ENCODE assay signal across 37 cellular contexts in genomic region chr2:593354-594026, GRCh38.
"Had no signal": no experiment of that assay in that cellular context is flagged by ENCODE, and none has a peak within 500 bp of the region (broad histone marks: within the 10 kb centered on the region; RNA-seq: fewer than 3 reads in every experiment).

No MANE protein-coding gene starts in this region.

- H3K4me3 Mint-ChIP-seq: activated B cell treated with CpG ODN at 0.5 μM for 24 hours; activated CD4-positive, alpha-beta memory T cell treated with anti-CD3 and anti-CD28 coated beads for 36 hours; activated CD4-positive, alpha-beta T cell treated with anti-CD3 and anti-CD28 coated beads for 36 hours; activated CD4-positive, alpha-beta T cell treated with anti-CD3 and anti-CD28 coated beads, Interleukin-2, amount 10 ng/mL, durations not matched to agents 24 days and 14 days; activated CD8-positive, alpha-beta memory T cell treated with anti-CD3 and anti-CD28 coated beads, Interleukin-2, amount 10 ng/mL, durations not matched to agents 7 days and 5 days; activated CD8-positive, alpha-beta T cell treated with anti-CD3 and anti-CD28 coated beads, Interleukin-2, amount 10 ng/mL, durations not matched to agents 7 days and 5 days; activated naive CD4-positive, alpha-beta T cell treated with anti-CD3 and anti-CD28 coated beads for 36 hours; activated naive CD4-positive, alpha-beta T cell treated with anti-CD3 and anti-CD28 coated beads, Interleukin-2, amount 50 U/mL, for 24 hours; activated naive CD8-positive, alpha-beta T cell treated with anti-CD3 and anti-CD28 coated beads for 36 hours; activated naive CD8-positive, alpha-beta T cell treated with anti-CD3 and anti-CD28 coated beads, Interleukin-2, amount 50 U/mL, for 24 hours; activated T-helper 1 cell treated with anti-CD3 and anti-CD28 coated beads, Interleukin-12 subunit alpha, Interleukin-12 subunit beta, Interleukin-2, Interleukin-4 antibody, amounts not matched to agents 30 ng/mL and 10 ng/mL and 1 ng/mL, durations not matched to agents 14 hours and 24 hours and 36 hours; brain; dendritic cell treated with granulocyte-macrophage colony-stimulating factor and Interleukin-4, amounts not matched to agents 40 ng/mL and 50 ng/mL, for 4 days; endodermal cell; T-helper 17 cell; T-helper 2 cell treated with Interferon-gamma antibody and Interleukin-4, amounts not matched to agents 5 μg/mL and 100 μg/mL, for 36 hours had no signal

- H3K4me1 Mint-ChIP-seq: activated B cell treated with CpG ODN at 0.5 μM for 24 hours; activated CD4-positive, alpha-beta T cell treated with anti-CD3 and anti-CD28 coated beads for 36 hours; activated CD4-positive, alpha-beta T cell treated with anti-CD3 and anti-CD28 coated beads, Interleukin-2, amount 10 ng/mL, durations not matched to agents 24 days and 14 days; activated CD8-positive, alpha-beta memory T cell treated with anti-CD3 and anti-CD28 coated beads, Interleukin-2, amount 10 ng/mL, durations not matched to agents 7 days and 5 days; activated naive CD4-positive, alpha-beta T cell treated with anti-CD3 and anti-CD28 coated beads, Interleukin-2, amount 50 U/mL, for 24 hours; activated naive CD8-positive, alpha-beta T cell treated with anti-CD3 and anti-CD28 coated beads for 36 hours; activated naive CD8-positive, alpha-beta T cell treated with anti-CD3 and anti-CD28 coated beads, Interleukin-2, amount 50 U/mL, for 24 hours; endodermal cell had no signal

- H3K4me1 ChIP-seq: esophagus muscularis mucosa, foreskin keratinocyte, gastrocnemius medialis had no signal

- H3K36me3 Mint-ChIP-seq: activated CD4-positive, alpha-beta memory T cell treated with anti-CD3 and anti-CD28 coated beads for 36 hours; activated CD8-positive, alpha-beta memory T cell treated with anti-CD3 and anti-CD28 coated beads, Interleukin-2, amount 10 ng/mL, durations not matched to agents 7 days and 5 days; activated naive CD4-positive, alpha-beta T cell treated with anti-CD3 and anti-CD28 coated beads, Interleukin-2, amount 50 U/mL, for 24 hours; activated naive CD8-positive, alpha-beta T cell treated with anti-CD3 and anti-CD28 coated beads for 36 hours; brain had no signal

- H3K36me3 ChIP-seq: adrenal gland, breast epithelium, cardiac muscle cell, esophagus muscularis mucosa, gastrocnemius medialis, WERI-Rb-1 had no signal

- H3K9me3 Mint-ChIP-seq: activated B cell treated with CpG ODN at 0.5 μM for 24 hours; activated CD4-positive, alpha-beta memory T cell treated with anti-CD3 and anti-CD28 coated beads for 36 hours; activated CD4-positive, alpha-beta T cell treated with anti-CD3 and anti-CD28 coated beads, Interleukin-2, amount 10 ng/mL, durations not matched to agents 24 days and 14 days; activated naive CD4-positive, alpha-beta T cell treated with anti-CD3 and anti-CD28 coated beads for 36 hours; activated naive CD4-positive, alpha-beta T cell treated with anti-CD3 and anti-CD28 coated beads, Interleukin-2, amount 50 U/mL, for 24 hours; activated naive CD8-positive, alpha-beta T cell treated with anti-CD3 and anti-CD28 coated beads for 36 hours; activated naive CD8-positive, alpha-beta T cell treated with anti-CD3 and anti-CD28 coated beads, Interleukin-2, amount 50 U/mL, for 24 hours; activated T-helper 1 cell treated with anti-CD3 and anti-CD28 coated beads, Interleukin-12 subunit alpha, Interleukin-12 subunit beta, Interleukin-2, Interleukin-4 antibody, amounts not matched to agents 30 ng/mL and 10 ng/mL and 1 ng/mL, durations not matched to agents 14 hours and 24 hours and 36 hours; activated T-helper 2 cell treated with anti-CD3 and anti-CD28 coated beads, Interferon-gamma antibody, Interleukin-2, Interleukin-4, amounts not matched to agents 10 μg/mL and 5 μg/mL and 100 μg/mL, durations not matched to agents 14 hours and 24 hours and 36 hours; dendritic cell treated with granulocyte-macrophage colony-stimulating factor and Interleukin-4, amounts not matched to agents 40 ng/mL and 50 ng/mL, for 4 days; endodermal cell; T-helper 2 cell treated with Interferon-gamma antibody and Interleukin-4, amounts not matched to agents 5 μg/mL and 100 μg/mL, for 36 hours had no signal

- H3K9me3 ChIP-seq: adrenal gland, breast epithelium, esophagus muscularis mucosa, gastrocnemius medialis had no signal

- H3K4me3 ChIP-seq: adrenal gland, breast epithelium, cardiac muscle cell, coronary artery, dorsolateral prefrontal cortex, esophagus muscularis mucosa, gastrocnemius medialis had no signal

- DNase-seq: activated B cell treated with CpG ODN at 0.5 μM for 24 hours; activated CD4-positive, alpha-beta memory T cell treated with anti-CD3 and anti-CD28 coated beads for 36 hours; activated CD4-positive, alpha-beta T cell treated with anti-CD3 and anti-CD28 coated beads for 36 hours; activated CD4-positive, alpha-beta T cell treated with anti-CD3 and anti-CD28 coated beads, Interleukin-2, amount 10 ng/mL, durations not matched to agents 24 days and 14 days; activated CD4-positive, CD25-positive, alpha-beta regulatory T cell treated with anti-CD3 and anti-CD28 coated beads, Interleukin-2, amount 50 U/mL, for 72 hours; activated CD8-positive, alpha-beta memory T cell treated with anti-CD3 and anti-CD28 coated beads, Interleukin-2, amount 10 ng/mL, durations not matched to agents 7 days and 5 days; activated CD8-positive, alpha-beta memory T cell treated with anti-CD3 and anti-CD28 coated beads, Interleukin-2, amount 50 U/mL, for 4 hours; activated effector memory CD4-positive, alpha-beta T cell treated with anti-CD3 and anti-CD28 coated beads, Interleukin-2, amount 50 U/mL, for 16 hours; activated naive CD4-positive, alpha-beta T cell treated with anti-CD3 and anti-CD28 coated beads for 36 hours; activated naive CD8-positive, alpha-beta T cell treated with anti-CD3 and anti-CD28 coated beads for 36 hours; activated naive CD8-positive, alpha-beta T cell treated with anti-CD3 and anti-CD28 coated beads, Interleukin-2, amount 50 U/mL, for 24 hours; activated T-cell treated with anti-CD3 and anti-CD28 coated beads, Interleukin-2, amount 50 U/mL, for 1 hour; activated T-cell treated with anti-CD3 and anti-CD28 coated beads, Interleukin-2, amount 50 U/mL, for 48 hours; amygdala; central memory CD4-positive, alpha-beta T cell; dorsolateral prefrontal cortex; effector memory CD4-positive, alpha-beta T cell; endodermal cell; foreskin keratinocyte; gastrocnemius medialis; glutamatergic neuron; T-helper 1 cell; T-helper 17 cell; T1000; WERI-Rb-1 had no signal

- H3K27ac ChIP-seq: adrenal gland, breast epithelium, cardiac muscle cell, coronary artery, dorsolateral prefrontal cortex, esophagus muscularis mucosa, foreskin keratinocyte, gastrocnemius medialis, WERI-Rb-1 had no signal

- H3K27ac Mint-ChIP-seq: activated B cell treated with CpG ODN at 0.5 μM for 24 hours; activated CD4-positive, alpha-beta memory T cell treated with anti-CD3 and anti-CD28 coated beads for 36 hours; activated CD4-positive, alpha-beta T cell treated with anti-CD3 and anti-CD28 coated beads for 36 hours; activated CD4-positive, alpha-beta T cell treated with anti-CD3 and anti-CD28 coated beads, Interleukin-2, amount 10 ng/mL, durations not matched to agents 24 days and 14 days; activated CD8-positive, alpha-beta memory T cell treated with anti-CD3 and anti-CD28 coated beads, Interleukin-2, amount 10 ng/mL, durations not matched to agents 7 days and 5 days; activated CD8-positive, alpha-beta T cell treated with anti-CD3 and anti-CD28 coated beads, Interleukin-2, amount 10 ng/mL, durations not matched to agents 7 days and 5 days; activated naive CD4-positive, alpha-beta T cell treated with anti-CD3 and anti-CD28 coated beads for 36 hours; activated naive CD4-positive, alpha-beta T cell treated with anti-CD3 and anti-CD28 coated beads, Interleukin-2, amount 50 U/mL, for 24 hours; activated naive CD8-positive, alpha-beta T cell treated with anti-CD3 and anti-CD28 coated beads for 36 hours; activated naive CD8-positive, alpha-beta T cell treated with anti-CD3 and anti-CD28 coated beads, Interleukin-2, amount 50 U/mL, for 24 hours; activated T-helper 1 cell treated with anti-CD3 and anti-CD28 coated beads, Interleukin-12 subunit alpha, Interleukin-12 subunit beta, Interleukin-2, Interleukin-4 antibody, amounts not matched to agents 30 ng/mL and 10 ng/mL and 1 ng/mL, durations not matched to agents 14 hours and 24 hours and 36 hours; activated T-helper 2 cell treated with anti-CD3 and anti-CD28 coated beads, Interferon-gamma antibody, Interleukin-2, Interleukin-4, amounts not matched to agents 10 μg/mL and 5 μg/mL and 100 μg/mL, durations not matched to agents 14 hours and 24 hours and 36 hours; dendritic cell treated with granulocyte-macrophage colony-stimulating factor and Interleukin-4, amounts not matched to agents 40 ng/mL and 50 ng/mL, for 4 days; endodermal cell; T-helper 17 cell; T-helper 2 cell treated with Interferon-gamma antibody and Interleukin-4, amounts not matched to agents 5 μg/mL and 100 μg/mL, for 36 hours had no signal

- ATAC-seq: activated CD4-positive, alpha-beta T cell treated with anti-CD3 and anti-CD28 coated beads for 36 hours; activated CD8-positive, alpha-beta memory T cell treated with anti-CD3 and anti-CD28 coated beads, Interleukin-2, amount 10 ng/mL, durations not matched to agents 7 days and 5 days; activated CD8-positive, alpha-beta T cell treated with anti-CD3 and anti-CD28 coated beads, Interleukin-2, amount 10 ng/mL, durations not matched to agents 7 days and 5 days; activated naive CD8-positive, alpha-beta T cell treated with anti-CD3 and anti-CD28 coated beads, Interleukin-2, amount 50 U/mL, for 24 hours; foreskin keratinocyte; gastrocnemius medialis; T-helper 17 cell had no signal

- H3K27me3 ChIP-seq: adrenal gland, breast epithelium, dorsolateral prefrontal cortex, foreskin keratinocyte, gastrocnemius medialis had no signal

- H3K27me3 Mint-ChIP-seq: activated naive CD4-positive, alpha-beta T cell treated with anti-CD3 and anti-CD28 coated beads, Interleukin-2, amount 50 U/mL, for 24 hours; dendritic cell treated with granulocyte-macrophage colony-stimulating factor and Interleukin-4, amounts not matched to agents 40 ng/mL and 50 ng/mL, for 4 days had no signal
